In genomic region chr2:171522804-171523338, GRCh38 we compare ENCODE assay signal across 7 cellular contexts. TPM values are rescaled to one million over a fixed set of nuclear protein-coding genes. Genes with fewer than 3 reads are reported as not detected.
A peak's percentile ranks its signal among the peaks of the same experiment; 100 is the strongest.
DNase-seq lines count a peak whose midpoint lies in the region; ATAC-seq, FAIRE-seq and TF ChIP-seq lines count a peak whose summit lies in the region.

No MANE protein-coding gene starts in this region.

- H3K27me3 ChIP-seq in PC-3 (ENCODE audit: low read length) = peaks cover 10% of the 10 kb centered on the region

- FAIRE-seq in GM12892 (lab: Jason Lieb, UNC) = peak; percentile 57
- no peak for FAIRE-seq in H54 (lab: Jason Lieb, UNC)

- H3K9me3 Mint-ChIP-seq in stimulated activated naive B cell treated with anti-CD40 and anti-IgM and Interleukin-4, amounts not matched to agents 10 μg/mL and 1 μg/mL and 100 μg/mL, for 72 hours = no peaks in the 10 kb centered on the region

- POLR2A ChIA-PET in PC-3 (lab: Charles Lee; ENCODE audit: unreplicated experiment) = no interaction called here

- H3K27ac ChIP-seq in PC-3 (ENCODE audit: low read length) = no peak overlapping the region
- peak overlapping the region; percentile 91 for H3K27ac ChIP-seq in cingulate gyrus (ENCODE audit: low read depth, low read length)

- H3K36me3 ChIP-seq in PC-3 (ENCODE audit: low read depth, low read length) = no peaks in the 10 kb centered on the region

- TF ChIP-seq POLR2A in GM12892 (IDR thresholded peaks at IDR 0.05; ENCODE audit: low read depth, low read length) = no peak; the same call in 1 of the 2 replicates
- 0 out of 2 replicates have a peak, but pooled peaks have one; percentile 15 for TF ChIP-seq POLR2A in H54 (IDR thresholded peaks at IDR 0.05; ENCODE audit: low read depth, low read length)

- BruUV-seq in PC-3 (replicated peaks; lab: Mats Ljungman, UMichigan) = no TSS peak

- H3K4me3 ChIP-seq in PC-3 (ENCODE audit: low read length) = peak overlapping the region; percentile 77

- peak overlapping the region; percentile 87 for H2AFZ ChIP-seq in PC-3 (ENCODE audit: low read length)

- no peaks in the 10 kb centered on the region for H4K20me1 ChIP-seq in PC-3 (ENCODE audit: low read length)

- peak; percentile 33 for ATAC-seq in PC-3
- ATAC-seq in left lobe of liver = peak; percentile 56
- ATAC-seq in stimulated activated naive B cell treated with anti-CD40 and anti-IgM and Interleukin-4, amounts not matched to agents 10 μg/mL and 1 μg/mL and 100 μg/mL, for 72 hours (replicated peaks) = peak; percentile 53 to 58

- H3K27ac Mint-ChIP-seq in stimulated activated naive B cell treated with anti-CD40 and anti-IgM and Interleukin-4, amounts not matched to agents 10 μg/mL and 1 μg/mL and 100 μg/mL, for 72 hours = no peak overlapping the region

- no peaks in the 10 kb centered on the region for H3K79me2 ChIP-seq in PC-3 (ENCODE audit: low read length)

- peaks cover 0 to 3% of the 10 kb centered on the region in 2 donors for H3K36me3 Mint-ChIP-seq in stimulated activated naive B cell treated with anti-CD40 and anti-IgM and Interleukin-4, amounts not matched to agents 10 μg/mL and 1 μg/mL and 100 μg/mL, for 72 hours

- no peaks in the 10 kb centered on the region for H3K9me2 ChIP-seq in PC-3 (replicated peaks; ENCODE audit: low read length)

- peak overlapping the region; percentile 98 for H3K4me2 ChIP-seq in PC-3 (ENCODE audit: low read length)

- H3K9me3 ChIP-seq in PC-3 (ENCODE audit: low read length) = no peaks in the 10 kb centered on the region

- no peak for DNase-seq in GM12892 (ENCODE audit: insufficient read length)
- DNase-seq in H54 (ENCODE audit: insufficient read length, low spot score) = peak; percentile 12
- DNase-seq in PC-3 = no peak
- DNase-seq in left lobe of liver (ENCODE audit: low spot score) = no peak
- DNase-seq in stimulated activated naive B cell treated with anti-CD40 and anti-IgM and Interleukin-4, amounts not matched to agents 10 μg/mL and 1 μg/mL and 100 μg/mL, for 72 hours = no peak
- DNase-seq in inferior parietal cortex (ENCODE audit: extremely low spot score) = no peak

- TF ChIP-seq CTCF in PC-3 (conservative IDR thresholded peaks at IDR 0.05; ENCODE audit: low read depth, low read length) = no peak

- H3K27me3 Mint-ChIP-seq in stimulated activated naive B cell treated with anti-CD40 and anti-IgM and Interleukin-4, amounts not matched to agents 10 μg/mL and 1 μg/mL and 100 μg/mL, for 72 hours = peaks cover 32 to 66% of the 10 kb centered on the region in 2 donors

- H3K9ac ChIP-seq in PC-3 (ENCODE audit: low read length) = peak overlapping the region; percentile 33; the same call in 1 of the 2 replicates

- no peaks in the 10 kb centered on the region for H3F3A ChIP-seq in PC-3 (ENCODE audit: low read length, unreplicated experiment)

- intact Hi-C loops in PC-3 (cut with micrococcal nuclease) = no loop called here

- CTCF ChIA-PET in PC-3 (lab: Charles Lee) = no interaction called here

- H3K4me1 Mint-ChIP-seq in stimulated activated naive B cell treated with anti-CD40 and anti-IgM and Interleukin-4, amounts not matched to agents 10 μg/mL and 1 μg/mL and 100 μg/mL, for 72 hours = peaks cover 5 to 13% of the 10 kb centered on the region in 2 donors

- H3K4me3 Mint-ChIP-seq in stimulated activated naive B cell treated with anti-CD40 and anti-IgM and Interleukin-4, amounts not matched to agents 10 μg/mL and 1 μg/mL and 100 μg/mL, for 72 hours = peak overlapping the region; percentile 84 to 90

- H3K4me1 ChIP-seq in PC-3 (ENCODE audit: insufficient read depth, low read length) = peaks cover 8% of the 10 kb centered on the region; the same call in 1 of the 2 replicates

RNA-seq across cellular contexts. Expression of gene CYBRD1, which starts 0.6 kb away (rescaled TPM):
- 33.9 TPM for polyA plus RNA-seq in GM12892 (2012; ENCODE audit: missing spikeins)
- total RNA-seq in PC-3 (2014; rRNA removed) = 0.87 and 1.7 TPM in 2 replicates
- 12.5 TPM for total RNA-seq in left lobe of liver
